9 cellular contexts compared by ENCODE assay signal in the genomic region with DNA sequence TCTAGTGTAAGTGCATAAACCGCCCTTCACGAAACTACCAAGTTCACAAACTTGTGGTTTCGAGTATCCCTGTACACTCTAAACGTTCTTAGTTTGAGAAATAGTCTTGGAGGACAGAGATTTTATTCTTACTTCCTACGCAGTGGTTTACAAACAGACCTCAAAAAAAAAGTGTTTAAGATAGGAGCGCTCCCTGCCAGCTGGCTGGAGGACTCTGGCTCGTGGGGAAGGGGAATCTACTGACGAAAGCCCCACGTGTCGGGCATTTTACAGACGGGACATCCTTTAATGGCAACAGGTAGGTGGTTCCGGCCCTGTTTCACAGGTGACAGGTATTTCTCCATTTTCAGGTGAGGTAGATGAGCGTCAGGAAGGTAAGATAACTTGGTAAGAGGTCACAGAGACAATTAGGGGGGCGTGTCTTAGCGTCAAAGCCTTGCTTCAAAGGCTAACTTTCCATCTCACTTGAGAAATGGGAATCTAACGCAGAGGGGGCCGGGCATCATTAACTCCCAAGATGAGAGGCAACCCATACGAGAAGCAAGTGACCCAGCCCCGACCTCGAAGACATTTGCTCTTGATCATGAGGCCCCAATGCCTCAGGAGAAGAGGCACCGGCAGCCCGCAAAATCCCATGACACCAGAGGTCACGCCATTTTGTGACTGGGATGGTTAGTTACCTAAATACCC. TPM values are rescaled to one million over a fixed set of nuclear protein-coding genes. Genes with fewer than 3 reads are reported as not detected.
DNase-seq lines count a peak whose midpoint lies in the region; ATAC-seq and TF ChIP-seq lines count a peak whose summit lies in the region.
"Not testable (repeated sequence)": the region's sequence is repeated elsewhere in the genome, so short reads cannot be mapped to it uniquely, and the experiment has no call there.
"Had no signal": no experiment of that assay in that cellular context is flagged by ENCODE, and none has a peak within 500 bp of the region (broad histone marks: within the 10 kb centered on the region; RNA-seq: fewer than 3 reads in every experiment).

No MANE protein-coding gene starts in this region.

- intact Hi-C loops in CD4-positive, alpha-beta memory T cell (cut with micrococcal nuclease); colonic mucosa (cut with DNase I); left ventricle myocardium superior (cut with micrococcal nuclease): not testable (repeated sequence)

- peak overlapping the region in 7 of 8 donors; percentile 59 to 86 (median 78) for H3K4me3 Mint-ChIP-seq in CD4-positive, alpha-beta memory T cell
- H3K4me3 Mint-ChIP-seq in IgD-negative memory B cell: peak overlapping the region; percentile 67 to 81 (median 72)
- peak overlapping the region; percentile 84 for H3K4me3 Mint-ChIP-seq in activated T-helper 17 cell treated with anti-CD3 and anti-CD28 coated beads, Interleukin-2, amount 50 U/mL, for 72 hours

- not testable (repeated sequence) for ATAC-seq in activated T-helper 17 cell treated with anti-CD3 and anti-CD28 coated beads, Interleukin-2, amount 50 U/mL, for 72 hours (replicated peaks); left ventricle myocardium superior

- H3K4me2 ChIP-seq in neural cell (ENCODE audit: low read length): not testable (repeated sequence)

- not testable (repeated sequence) for H3K4me1 ChIP-seq in CD4-positive, alpha-beta memory T cell (ENCODE audit: insufficient read depth, low read length); colonic mucosa; suprapubic skin

- not testable (repeated sequence) for H2AFZ ChIP-seq in neural cell (ENCODE audit: low read depth, low read length)

- TF ChIP-seq EP300 in neural cell (conservative IDR thresholded peaks at IDR 0.05; ENCODE audit: poor library complexity, severe bottlenecking); suprapubic skin (IDR thresholded peaks at IDR 0.05): not testable (repeated sequence)

- H3K4me1 Mint-ChIP-seq in CD4-positive, alpha-beta memory T cell: peaks cover 1 to 19% (median 7%) of the 10 kb centered on the region in 4 donors
- H3K4me1 Mint-ChIP-seq in IgD-negative memory B cell; activated T-helper 17 cell treated with anti-CD3 and anti-CD28 coated beads, Interleukin-2, amount 50 U/mL, for 72 hours: not testable (repeated sequence)

- not testable (repeated sequence) for H3K36me3 Mint-ChIP-seq in CD4-positive, alpha-beta memory T cell; IgD-negative memory B cell
- H3K36me3 Mint-ChIP-seq in activated T-helper 17 cell treated with anti-CD3 and anti-CD28 coated beads, Interleukin-2, amount 50 U/mL, for 72 hours (ENCODE audit: low read depth): peaks cover 18% of the 10 kb centered on the region

- not testable (repeated sequence) for TF ChIP-seq POLR2A in suprapubic skin (IDR thresholded peaks at IDR 0.05)

- CTCF ChIA-PET in CD4-positive, alpha-beta memory T cell (lab: Charles Lee; ENCODE audit: partially characterized antibody): not testable (repeated sequence)

- H3K4me3 ChIP-seq in CD4-positive, alpha-beta memory T cell (ENCODE audit: low read length in 2 of 2); colonic mucosa: not testable (repeated sequence)
- H3K4me3 ChIP-seq in neural cell (ENCODE audit: low read length) (peak overlapping the region; percentile 51), suprapubic skin (peak overlapping the region; percentile 47)

- H3K27ac Mint-ChIP-seq in CD4-positive, alpha-beta memory T cell: peak overlapping the region; percentile 88 to 96 (median 92)
- H3K27ac Mint-ChIP-seq in IgD-negative memory B cell: peak overlapping the region; percentile 81 to 95 (median 93)
- H3K27ac Mint-ChIP-seq in activated T-helper 17 cell treated with anti-CD3 and anti-CD28 coated beads, Interleukin-2, amount 50 U/mL, for 72 hours: peak overlapping the region; percentile 82

- WGBS in suprapubic skin: 9% methylated on average over 9 of the region's 23 CpGs

- not testable (repeated sequence) for H3K9me2 ChIP-seq in neural cell (ENCODE audit: insufficient read depth, low read length)

- POLR2A ChIA-PET in CD4-positive, alpha-beta memory T cell (lab: Charles Lee; ENCODE audit: partially characterized antibody): not testable (repeated sequence)

- H3K9me3 ChIP-seq in CD4-positive, alpha-beta memory T cell (ENCODE audit: control insufficient read depth in 1 of 2, low read length in 2 of 2); colonic mucosa; neural cell (ENCODE audit: low read length); suprapubic skin: not testable (repeated sequence)

- H3K27me3 ChIP-seq in CD4-positive, alpha-beta memory T cell (ENCODE audit: insufficient read depth, low read length); colonic mucosa; neural cell (ENCODE audit: insufficient read depth, low read depth, low read length); suprapubic skin: not testable (repeated sequence)

- H3F3A ChIP-seq in neural cell (ENCODE audit: insufficient read depth, low read length, poor library complexity, severe bottlenecking): not testable (repeated sequence)

- H3K36me3 ChIP-seq in CD4-positive, alpha-beta memory T cell (ENCODE audit: insufficient read depth, low read length); colonic mucosa; neural cell (ENCODE audit: insufficient read depth, low read length); suprapubic skin: not testable (repeated sequence)

- not testable (repeated sequence) for TF ChIP-seq RAD21 in neural cell (conservative IDR thresholded peaks at IDR 0.05)

- H3K27me3 Mint-ChIP-seq in CD4-positive, alpha-beta memory T cell; IgD-negative memory B cell; activated T-helper 17 cell treated with anti-CD3 and anti-CD28 coated beads, Interleukin-2, amount 50 U/mL, for 72 hours: not testable (repeated sequence)

- H4K20me1 ChIP-seq in neural cell (ENCODE audit: insufficient read depth): not testable (repeated sequence)

- peak overlapping the region; percentile 49 for H3K27ac ChIP-seq in CD4-positive, alpha-beta memory T cell (ENCODE audit: low read depth, low read length)
- not testable (repeated sequence) for H3K27ac ChIP-seq in colonic mucosa; neural cell (ENCODE audit: low read length)
- peak overlapping the region; percentile 51 for H3K27ac ChIP-seq in suprapubic skin

- not testable (repeated sequence) for H3K9me3 Mint-ChIP-seq in CD4-positive, alpha-beta memory T cell; IgD-negative memory B cell; activated T-helper 17 cell treated with anti-CD3 and anti-CD28 coated beads, Interleukin-2, amount 50 U/mL, for 72 hours

- TF ChIP-seq CTCF in colonic mucosa (IDR thresholded peaks at IDR 0.05); neural cell (IDR thresholded peaks at IDR 0.05; ENCODE audit: poor library complexity, severe bottlenecking); suprapubic skin (IDR thresholded peaks at IDR 0.05): not testable (repeated sequence)

- DNase-seq in CD4-positive, alpha-beta memory T cell: peak in 4 of 5 donors; percentile 13 to 56 (median 22)
- peak in 3 of 5 donors; percentile 5 to 15 (median 6) for DNase-seq in T-helper 1 cell
- DNase-seq in colonic mucosa: peak; percentile 19
- DNase-seq in left ventricle myocardium superior: peak; percentile 34
- DNase-seq in suprapubic skin (ENCODE audit: low spot score in 2 of 2): not testable (repeated sequence)

- peak overlapping the region in 1 of 2 donors; percentile 43 for H3K9ac ChIP-seq in colonic mucosa (ENCODE audit: low read depth in 2 of 2, low read length in 2 of 2)
- not testable (repeated sequence) for H3K9ac ChIP-seq in neural cell (ENCODE audit: low read length)

- not testable (repeated sequence) for H3K79me2 ChIP-seq in neural cell (replicated peaks; ENCODE audit: insufficient read depth, low read length)

RNA-seq across cellular contexts. Expression of gene ZNG1A, which starts 0.6 kb away (rescaled TPM):
- total RNA-seq in CD4-positive, alpha-beta memory T cell: 10 to 100 TPM; 28.4 to 31.7 TPM
- polyA plus RNA-seq in CD4-positive, alpha-beta memory T cell: 10 to 100 TPM; 17.3 to 34.8 TPM
- polyA plus RNA-seq in IgD-negative memory B cell (20.1 TPM), neural cell (74.9 and 92.2 TPM in 2 replicates)
- total RNA-seq in activated T-helper 17 cell treated with anti-CD3 and anti-CD28 coated beads, Interleukin-2, amount 50 U/mL, for 72 hours: 10 to 100 TPM; 38.8 to 56.6 TPM
- total RNA-seq in colonic mucosa (10 to 100 TPM; 22.6 to 23.2 TPM), left ventricle myocardium superior (11.9 TPM), suprapubic skin (10 to 100 TPM; 27.4 to 48.7 (median 33.0) TPM)
- polyA minus RNA-seq in neural cell: 61.6 TPM in 2 replicates

RNA-seq across cellular contexts. Expression of gene DOCK8, which starts 36.4 kb away (rescaled TPM):
- 100 to 1,000 TPM; 307 to 315 TPM for total RNA-seq in CD4-positive, alpha-beta memory T cell
- polyA plus RNA-seq in CD4-positive, alpha-beta memory T cell: 10 to 100 TPM; 31.0 to 92.5 TPM
- 76.8 TPM for polyA plus RNA-seq in IgD-negative memory B cell
- 100 to 1,000 TPM; 133 to 158 TPM for total RNA-seq in activated T-helper 17 cell treated with anti-CD3 and anti-CD28 coated beads, Interleukin-2, amount 50 U/mL, for 72 hours
- total RNA-seq in colonic mucosa: 1 to 10 TPM; 5.8 to 7.1 TPM
- total RNA-seq in left ventricle myocardium superior: 5.7 TPM
- polyA plus RNA-seq in neural cell: 0.04 TPM in 1 of 2 replicates, not detected in the other
- polyA minus RNA-seq in neural cell: not detected in 2 replicates
- total RNA-seq in suprapubic skin: 10 to 100 TPM in 2 of 4 donors, 1 to 10 TPM in 2; 4.1 to 13.3 (median 10.3) TPM
- total RNA-seq: RPMI7951 had no signal

Comparison
In these comparisons a context has a peak if more than half of its experiments do, and no peak if none do; other contexts are left out.
1. RNA of gene DOCK8, which starts 36.4 kb away (total RNA-seq): 307 to 315 TPM in CD4-positive, alpha-beta memory T cell and 133 to 158 TPM in activated T-helper 17 cell treated with anti-CD3 and anti-CD28 coated beads, Interleukin-2, amount 50 U/mL, for 72 hours; 4.1 to 13.3 TPM in suprapubic skin, 5.8 to 7.1 TPM in colonic mucosa and 5.7 TPM in left ventricle myocardium superior (single experiment); every median in the first group is over 4 times any median in the second.
2. Peak in every context shown above with its lines, with median percentiles within 50 percentile points of each other: H3K27ac Mint-ChIP-seq and H3K4me3 Mint-ChIP-seq.